7 cellular contexts compared by ENCODE assay signal in the genomic region with DNA sequence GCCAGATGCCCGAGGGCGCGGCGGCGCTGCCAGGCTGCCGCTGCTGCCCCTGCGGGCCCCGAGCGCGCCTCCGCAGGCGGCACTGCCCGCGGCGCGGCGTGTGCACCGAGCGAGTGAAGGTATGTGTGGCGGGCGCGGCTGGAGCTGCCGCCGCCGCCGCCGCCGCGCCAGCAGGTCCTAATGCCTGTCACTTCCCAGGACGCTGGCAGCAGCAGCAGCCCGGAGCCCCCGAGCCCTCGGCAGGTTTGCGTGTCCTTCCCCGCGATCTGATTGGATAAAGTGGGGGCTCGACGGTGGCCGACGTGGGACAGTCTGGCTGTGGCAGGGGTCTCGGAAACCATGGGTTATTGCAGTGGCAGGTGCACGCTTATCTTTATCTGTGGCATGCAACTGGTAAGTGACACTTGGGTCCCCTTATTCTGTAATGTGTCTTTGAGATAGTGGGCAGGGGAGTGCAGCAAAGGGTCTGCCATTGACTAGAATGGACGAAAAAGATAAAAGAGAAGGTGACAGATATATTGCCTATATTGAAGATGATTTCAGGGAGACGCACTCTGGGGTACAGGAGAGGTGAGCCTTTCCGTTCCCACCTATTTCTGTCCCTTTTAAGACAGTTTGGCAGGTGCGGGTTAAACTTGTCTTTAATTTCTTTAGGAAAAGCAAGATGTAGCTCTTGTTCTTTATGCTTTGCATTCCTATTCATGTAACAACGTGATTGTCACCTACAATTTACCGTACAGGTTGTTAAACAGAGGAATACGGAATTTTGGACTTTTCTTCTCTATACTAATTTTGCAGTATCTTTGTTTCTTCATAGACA. TPM values are rescaled to one million over a fixed set of nuclear protein-coding genes. Genes with fewer than 3 reads are reported as not detected.
DNase-seq lines count a peak whose midpoint lies in the region; FAIRE-seq and TF ChIP-seq lines count a peak whose summit lies in the region.

A gene (plus strand): TSS at position 4 of the 820 bp plus-strand sequence.

- H3K9me3 ChIP-seq in right atrium auricular region = no peaks in the 10 kb centered on the region

- H3K27me3 ChIP-seq in H7 (ENCODE audit: control insufficient read depth, insufficient read depth, low read length) (peaks cover 26% of the 10 kb centered on the region), right atrium auricular region (no peaks in the 10 kb centered on the region)

- H3K27ac Mint-ChIP-seq in activated naive CD8-positive, alpha-beta T cell = no peak within 1 kb of the TSS

- no peak for FAIRE-seq in GM12891 (lab: Jason Lieb, UNC)

- H3K36me3 ChIP-seq in H7 (replicated peaks; ENCODE audit: control insufficient read depth, insufficient read depth, low read length) (no peaks in the 10 kb centered on the region), right atrium auricular region (no peaks in the 10 kb centered on the region)

- intact Hi-C loops in posterior cingulate gyrus (cut with DNase I) = loop anchor here (2.0 to 5.0 kb wide), 2 partner anchors 163 to 993 kb away; no protein-coding TSS in a partner anchor

- peak within 1 kb of the TSS; percentile 78 for H3K4me3 Mint-ChIP-seq in activated naive CD8-positive, alpha-beta T cell

- DNase-seq in GM12891 (ENCODE audit: insufficient read length, low spot score) = peak; percentile 10
- DNase-seq in H7 = no peak
- peak; percentile 61 for DNase-seq in NCI-H1436 treated with DMSO at 0.1 percent for 48 hours (lab: John Stamatoyannopoulos, UW)
- DNase-seq in right atrium auricular region (ENCODE audit: low spot score) = no peak
- DNase-seq in posterior cingulate gyrus = peak; percentile 37 to 94 (median 64)
- DNase-seq in AG08396 (ENCODE audit: low spot score) = no peak

- H3K27me3 Mint-ChIP-seq in activated naive CD8-positive, alpha-beta T cell = peaks cover 30% of the 10 kb centered on the region

- H3K4me1 Mint-ChIP-seq in activated naive CD8-positive, alpha-beta T cell (ENCODE audit: low read depth) = peaks cover 13% of the 10 kb centered on the region

- peaks cover 0 to 11% of the 10 kb centered on the region in 2 donors for H3K4me1 ChIP-seq in right atrium auricular region

- TF ChIP-seq CTCF in right atrium auricular region (IDR thresholded peaks at IDR 0.05) = no peak

- H3K27ac ChIP-seq in right atrium auricular region = peak within 1 kb of the TSS in 1 of 2 donors; percentile 12

- peak within 1 kb of the TSS; percentile 57 for H3K4me3 ChIP-seq in H7 (ENCODE audit: insufficient read depth, low read depth, low read length)
- H3K4me3 ChIP-seq in right atrium auricular region = peak within 1 kb of the TSS; percentile 51 to 64

- no peaks in the 10 kb centered on the region for H3K9me3 Mint-ChIP-seq in activated naive CD8-positive, alpha-beta T cell (ENCODE audit: low read depth)

- no peak for TF ChIP-seq POLR2A in GM12891 (IDR thresholded peaks at IDR 0.05; ENCODE audit: low read depth, low read length)

- no peaks in the 10 kb centered on the region for H3K36me3 Mint-ChIP-seq in activated naive CD8-positive, alpha-beta T cell

TF ChIP-seq in GM12891, 5 proteins besides CTCF, POLR2A, EP300 and RAD21:
- TF ChIP-seq SPI1 (IDR thresholded peaks at IDR 0.05; ENCODE audit: low read depth, low read length) (no peak), PAX5 (IDR thresholded peaks at IDR 0.05; ENCODE audit: insufficient read depth, low read length, severe bottlenecking) (no peak), TAF1 (IDR thresholded peaks at IDR 0.05; ENCODE audit: low read depth, low read length) (no peak), POU2F2 (IDR thresholded peaks at IDR 0.05; ENCODE audit: low read depth, low read length) (no peak), POLR2AphosphoS5 (IDR thresholded peaks at IDR 0.05; ENCODE audit: low read depth, low read length) (no peak)

RNA-seq across cellular contexts. Expression of the gene that starts here (rescaled TPM):
- not detected for polyA plus RNA-seq in GM12891 (2012; ENCODE audit: low read depth, missing spikeins)
- 1.1 and 1.8 TPM in 2 replicates for total RNA-seq in H7 (2014; rRNA removed; shearing (Covaris generic))
- total RNA-seq in right atrium auricular region = 1 to 10 TPM in 1 of 2 donors, under 1 TPM in 1; 0.31 to 2.3 TPM

Comparison
In these comparisons a context has a peak if more than half of its experiments do, and no peak if none do; other contexts are left out.
1. DNase-seq: peak in GM12891 (single experiment), NCI-H1436 treated with DMSO at 0.1 percent for 48 hours (single experiment) and posterior cingulate gyrus (10 of 10); none in H7 (single experiment), right atrium auricular region (single experiment) and AG08396 (single experiment).